ENCODE assay signal across 21 cellular contexts in genomic region chr2:58939388-58939787, GRCh38.
DNase-seq lines count a peak whose midpoint lies in the region; TF ChIP-seq lines count a peak whose summit lies in the region.
"Had no signal": no experiment of that assay in that cellular context is flagged by ENCODE, and none has a peak within 500 bp of the region (broad histone marks: within the 10 kb centered on the region; RNA-seq: fewer than 3 reads in every experiment).

No MANE protein-coding gene starts in this region.

- no peaks in the 10 kb centered on the region for H3K27me3 ChIP-seq in AG04450 (ENCODE audit: control insufficient read depth, insufficient read depth, low read length)
- H3K27me3 ChIP-seq: hepatocyte had no signal

- no peaks in the 10 kb centered on the region; the same call in 1 of the 2 replicates for H3K9me3 ChIP-seq in AG04450 (ENCODE audit: control insufficient read depth, insufficient read depth, low read length)
- H3K9me3 ChIP-seq: mucosa of descending colon had no signal

- H3K27ac ChIP-seq in AG04450 (ENCODE audit: low read depth, low read length): no peak overlapping the region
- H3K27ac ChIP-seq: hepatocyte, PC-9 had no signal

- DNase-seq in AG04450 (ENCODE audit: low read depth, low spot score): peak; percentile 58
- peak; percentile 72 for DNase-seq in H4 (ENCODE audit: low spot score)
- DNase-seq in astrocyte of the hippocampus (ENCODE audit: low read depth, low spot score): peak; percentile 69
- DNase-seq in foreskin fibroblast: peak; percentile 44 to 68
- no peak for DNase-seq in activated effector memory CD4-positive, alpha-beta T cell treated with anti-CD3 and anti-CD28 coated beads, Interleukin-2, amount 50 U/mL, for 16 hours
- DNase-seq in activated CD4-positive, alpha-beta T cell treated with anti-CD3 and anti-CD28 coated beads for 1 hour: no peak
- DNase-seq in RKO (ENCODE audit: low spot score): no peak
- no peak for DNase-seq in glomerular visceral epithelial cell (ENCODE audit: extremely low spot score)
- DNase-seq: ACHN; activated CD4-positive, alpha-beta T cell treated with anti-CD3 and anti-CD28 coated beads, Interleukin-2, amount 10 ng/mL, durations not matched to agents 24 days and 14 days; aorta; Calu3; KG1; kidney; mucosa of descending colon; NCI-H1417; NCI-H2171 treated with DMSO at 0.1 percent for 48 hours; NCI-H748 treated with DMSO at 0.1 percent for 48 hours; PC-9 had no signal

- POLR2A ChIA-PET in AG04450 (lab: Yijun Ruan, JAX): interaction anchor here (0.9 to 1.3 kb wide), 3 partner anchors 14 to 21 kb away, joined by 4 to 5 read pairs (median 5); no protein-coding TSS in a partner anchor

- TF ChIP-seq CTCF in AG04450 (IDR thresholded peaks at IDR 0.05; ENCODE audit: low read depth, low read length): no peak
- no peak for TF ChIP-seq CTCF in foreskin fibroblast (IDR thresholded peaks at IDR 0.05; ENCODE audit: low read depth, low read length)

- CTCF ChIA-PET in AG04450 (lab: Charles Lee): interaction anchor here (0.9 kb wide), 1 partner anchor 83 kb away, joined by 3 read pairs; no protein-coding TSS in a partner anchor

- H3K4me3 ChIP-seq in AG04450 (ENCODE audit: low read depth, low read length): no peak overlapping the region
- no peak overlapping the region for H3K4me3 ChIP-seq in foreskin fibroblast (ENCODE audit: low read depth in 1 of 2, low read length in 2 of 2)
- H3K4me3 ChIP-seq: GM23338, hepatocyte, mucosa of descending colon, PC-9 had no signal

Comparison
In these comparisons a context has a peak if more than half of its experiments do, and no peak if none do; other contexts are left out.
1. DNase-seq: peak in AG04450 (single experiment), H4 (single experiment), astrocyte of the hippocampus (single experiment) and foreskin fibroblast (2 of 2); none in activated effector memory CD4-positive, alpha-beta T cell treated with anti-CD3 and anti-CD28 coated beads, Interleukin-2, amount 50 U/mL, for 16 hours (single experiment), activated CD4-positive, alpha-beta T cell treated with anti-CD3 and anti-CD28 coated beads for 1 hour (single experiment), RKO (single experiment) and glomerular visceral epithelial cell (single experiment).